26 cellular contexts compared by ENCODE assay signal in genomic region chr6:34979218-34979617, GRCh38.
"Had no signal": no experiment of that assay in that cellular context is flagged by ENCODE, and none has a peak within 500 bp of the region (broad histone marks: within the 10 kb centered on the region; RNA-seq: fewer than 3 reads in every experiment).

No MANE protein-coding gene starts in this region.

- H3K36me3 ChIP-seq: neural progenitor cell had no signal

- H3K9ac ChIP-seq: neural progenitor cell, parathyroid adenoma had no signal

- H3K4me1 Mint-ChIP-seq: activated naive CD4-positive, alpha-beta T cell treated with anti-CD3 and anti-CD28 coated beads, Interleukin-2, amount 50 U/mL, for 24 hours; activated naive CD8-positive, alpha-beta T cell treated with anti-CD3 and anti-CD28 coated beads, Interleukin-2, amount 50 U/mL, for 24 hours; activated T-helper 17 cell treated with anti-CD3 and anti-CD28 coated beads, Interleukin-2, amount 50 U/mL, for 72 hours; natural killer cell; neural progenitor cell had no signal

- H3K79me2 ChIP-seq: parathyroid adenoma had no signal

- H3K9me3 ChIP-seq: body of pancreas, heart right ventricle, psoas muscle, spleen, tibial nerve had no signal

- ATAC-seq: activated naive CD8-positive, alpha-beta T cell treated with anti-CD3 and anti-CD28 coated beads, Interleukin-2, amount 50 U/mL, for 24 hours; activated T-helper 17 cell treated with anti-CD3 and anti-CD28 coated beads, Interleukin-2, amount 50 U/mL, for 72 hours; body of pancreas; natural killer cell; psoas muscle had no signal

- DNase-seq: activated CD4-positive, alpha-beta memory T cell treated with anti-CD3 and anti-CD28 coated beads for 36 hours; activated CD4-positive, alpha-beta T cell treated with anti-CD3 and anti-CD28 coated beads, Interleukin-2, amount 10 ng/mL, durations not matched to agents 24 days and 14 days; activated CD4-positive, CD25-positive, alpha-beta regulatory T cell treated with anti-CD3 and anti-CD28 coated beads, Interleukin-2, amount 50 U/mL, for 72 hours; activated CD8-positive, alpha-beta memory T cell treated with anti-CD3 and anti-CD28 coated beads, Interleukin-2, amount 50 U/mL, for 48 hours; activated gamma-delta T cell treated with Interleukin-2 at 50 U/mL for 16 hours; activated naive CD8-positive, alpha-beta T cell treated with anti-CD3 and anti-CD28 coated beads, Interleukin-2, amount 50 U/mL, for 24 hours; activated T-cell treated with anti-CD3 and anti-CD28 coated beads, Interleukin-2, amount 50 U/mL, for 24 hours; aorta; body of pancreas; dorsolateral prefrontal cortex; effector memory CD4-positive, alpha-beta T cell; erythroblast; heart right ventricle; kidney glomerular epithelial cell; midbrain; natural killer cell; occipital lobe; psoas muscle; spleen; stimulated activated naive CD4-positive, alpha-beta T cell treated with Interleukin-2 at 50 U/mL for 16 hours had no signal

- H3K27ac ChIP-seq: body of pancreas, coronary artery, neural progenitor cell, parathyroid adenoma, psoas muscle, spleen, tibial nerve had no signal

- H3K27me3 Mint-ChIP-seq: activated CD4-positive, alpha-beta memory T cell treated with anti-CD3 and anti-CD28 coated beads for 36 hours; activated CD4-positive, alpha-beta T cell treated with anti-CD3 and anti-CD28 coated beads, Interleukin-2, amount 10 ng/mL, durations not matched to agents 24 days and 14 days; activated naive CD4-positive, alpha-beta T cell treated with anti-CD3 and anti-CD28 coated beads, Interleukin-2, amount 50 U/mL, for 24 hours; activated naive CD8-positive, alpha-beta T cell treated with anti-CD3 and anti-CD28 coated beads, Interleukin-2, amount 50 U/mL, for 24 hours; activated T-cell treated with anti-CD3 and anti-CD28 coated beads, Interleukin-2, amount 50 U/mL, for 24 hours; activated T-helper 17 cell treated with anti-CD3 and anti-CD28 coated beads, Interleukin-2, amount 50 U/mL, for 72 hours had no signal

- H3K4me1 ChIP-seq: body of pancreas, neural progenitor cell, parathyroid adenoma, psoas muscle, tibial nerve had no signal

- H3K4me3 ChIP-seq: body of pancreas, coronary artery, dorsolateral prefrontal cortex, heart right ventricle, neural progenitor cell, psoas muscle, spleen, tibial nerve had no signal

- H3K36me3 Mint-ChIP-seq: natural killer cell had no signal

- H3K27me3 ChIP-seq: body of pancreas, dorsolateral prefrontal cortex, heart right ventricle, neural progenitor cell, spleen, tibial nerve had no signal

- H2AFZ ChIP-seq: neural progenitor cell, parathyroid adenoma had no signal

- H3K9me3 Mint-ChIP-seq: activated CD4-positive, alpha-beta memory T cell treated with anti-CD3 and anti-CD28 coated beads for 36 hours; activated CD4-positive, alpha-beta T cell treated with anti-CD3 and anti-CD28 coated beads, Interleukin-2, amount 10 ng/mL, durations not matched to agents 24 days and 14 days; activated naive CD4-positive, alpha-beta T cell treated with anti-CD3 and anti-CD28 coated beads, Interleukin-2, amount 50 U/mL, for 24 hours; activated naive CD8-positive, alpha-beta T cell treated with anti-CD3 and anti-CD28 coated beads, Interleukin-2, amount 50 U/mL, for 24 hours; activated T-cell treated with anti-CD3 and anti-CD28 coated beads, Interleukin-2, amount 50 U/mL, for 24 hours; activated T-helper 17 cell treated with anti-CD3 and anti-CD28 coated beads, Interleukin-2, amount 50 U/mL, for 72 hours; natural killer cell; neural progenitor cell had no signal

- H3K4me3 Mint-ChIP-seq: activated CD4-positive, alpha-beta memory T cell treated with anti-CD3 and anti-CD28 coated beads for 36 hours; activated CD4-positive, alpha-beta T cell treated with anti-CD3 and anti-CD28 coated beads, Interleukin-2, amount 10 ng/mL, durations not matched to agents 24 days and 14 days; activated naive CD4-positive, alpha-beta T cell treated with anti-CD3 and anti-CD28 coated beads, Interleukin-2, amount 50 U/mL, for 24 hours; activated naive CD8-positive, alpha-beta T cell treated with anti-CD3 and anti-CD28 coated beads, Interleukin-2, amount 50 U/mL, for 24 hours; activated T-cell treated with anti-CD3 and anti-CD28 coated beads, Interleukin-2, amount 50 U/mL, for 24 hours; activated T-helper 17 cell treated with anti-CD3 and anti-CD28 coated beads, Interleukin-2, amount 50 U/mL, for 72 hours; natural killer cell; neural progenitor cell had no signal

- H3K27ac Mint-ChIP-seq: activated CD4-positive, alpha-beta memory T cell treated with anti-CD3 and anti-CD28 coated beads for 36 hours; activated CD4-positive, alpha-beta T cell treated with anti-CD3 and anti-CD28 coated beads, Interleukin-2, amount 10 ng/mL, durations not matched to agents 24 days and 14 days; activated naive CD4-positive, alpha-beta T cell treated with anti-CD3 and anti-CD28 coated beads, Interleukin-2, amount 50 U/mL, for 24 hours; activated naive CD8-positive, alpha-beta T cell treated with anti-CD3 and anti-CD28 coated beads, Interleukin-2, amount 50 U/mL, for 24 hours; activated T-cell treated with anti-CD3 and anti-CD28 coated beads, Interleukin-2, amount 50 U/mL, for 24 hours; activated T-helper 17 cell treated with anti-CD3 and anti-CD28 coated beads, Interleukin-2, amount 50 U/mL, for 72 hours; natural killer cell; neural progenitor cell had no signal

- H3K4me2 ChIP-seq: neural progenitor cell had no signal
